In genomic region chr2:235702186-235702585, GRCh38 we compare ENCODE assay signal across 28 cellular contexts.
A peak's percentile ranks its signal among the peaks of the same experiment; 100 is the strongest.
DNase-seq lines count a peak whose midpoint lies in the region; ATAC-seq and TF ChIP-seq lines count a peak whose summit lies in the region.
"Had no signal": no experiment of that assay in that cellular context is flagged by ENCODE, and none has a peak within 500 bp of the region (broad histone marks: within the 10 kb centered on the region; RNA-seq: fewer than 3 reads in every experiment).

No MANE protein-coding gene starts in this region.

- no peak for TF ChIP-seq POLR2A in HCT116 (IDR thresholded peaks at IDR 0.05; ENCODE audit: borderline replicate concordance, extremely low read depth, insufficient read depth, insufficient read length)

- peaks cover 18% of the 10 kb centered on the region for H3K4me1 Mint-ChIP-seq in nephron progenitor cell
- H3K4me1 Mint-ChIP-seq: activated naive CD4-positive, alpha-beta T cell treated with anti-CD3 and anti-CD28 coated beads, Interleukin-2, amount 50 U/mL, for 24 hours; activated T-helper 17 cell treated with anti-CD3 and anti-CD28 coated beads, Interleukin-2, amount 50 U/mL, for 72 hours; IgD-negative memory B cell had no signal

- POLR2A ChIA-PET in HCT116 (lab: Charles Lee): no interaction called here

- H3K4me3 Mint-ChIP-seq in nephron progenitor cell: no peak overlapping the region
- H3K4me3 Mint-ChIP-seq: activated CD4-positive, alpha-beta memory T cell treated with anti-CD3 and anti-CD28 coated beads for 36 hours; activated naive CD4-positive, alpha-beta T cell treated with anti-CD3 and anti-CD28 coated beads, Interleukin-2, amount 50 U/mL, for 24 hours; activated T-helper 17 cell treated with anti-CD3 and anti-CD28 coated beads, Interleukin-2, amount 50 U/mL, for 72 hours; CD4-positive, CD25-positive, alpha-beta regulatory T cell; effector memory CD8-positive, alpha-beta T cell; GM23338; IgD-negative memory B cell had no signal

- ATAC-seq in HCT116: no peak
- ATAC-seq in GM18858 (IDR thresholded peaks at IDR 0.05; ENCODE audit: unreplicated experiment): no peak
- ATAC-seq in HG03571 (IDR thresholded peaks at IDR 0.05; ENCODE audit: unreplicated experiment): no peak
- ATAC-seq in GM21737 (IDR thresholded peaks at IDR 0.05; ENCODE audit: unreplicated experiment): no peak
- ATAC-seq: activated T-helper 17 cell treated with anti-CD3 and anti-CD28 coated beads, Interleukin-2, amount 50 U/mL, for 72 hours; effector memory CD8-positive, alpha-beta T cell had no signal

- intact Hi-C loops in HCT116 (cut with micrococcal nuclease): no loop called here

- H3K9ac ChIP-seq in HCT116 (ENCODE audit: low read length): peak overlapping the region; percentile 61
- peak overlapping the region; percentile 25 for H3K9ac ChIP-seq in adipocyte (ENCODE audit: low read length)
- no peak overlapping the region for H3K9ac ChIP-seq in stomach smooth muscle (ENCODE audit: low read length in 2 of 2)

- 0 out of 2 replicates have a peak, but pooled peaks cover 2% of the 10 kb centered on the region for H4K20me1 ChIP-seq in HCT116 (ENCODE audit: insufficient read depth)

- no peaks in the 10 kb centered on the region for H3K9me3 ChIP-seq in HCT116 (ENCODE audit: control insufficient read depth in 1 of 2, insufficient read depth in 1 of 2, low read depth in 1 of 2, low read length in 2 of 2)
- H3K9me3 ChIP-seq in adipocyte (ENCODE audit: control insufficient read depth, low read length): no peaks in the 10 kb centered on the region
- H3K9me3 ChIP-seq in stomach smooth muscle (ENCODE audit: control insufficient read depth in 2 of 2, low read length in 2 of 2): no peaks in the 10 kb centered on the region
- H3K9me3 ChIP-seq: spleen had no signal

- peaks cover 5% of the 10 kb centered on the region for H3K27me3 Mint-ChIP-seq in nephron progenitor cell (ENCODE audit: low read depth, poor library complexity)
- H3K27me3 Mint-ChIP-seq: CD4-positive, CD25-positive, alpha-beta regulatory T cell; effector memory CD8-positive, alpha-beta T cell; IgD-negative memory B cell had no signal

- no peak overlapping the region for H2AFZ ChIP-seq in HCT116 (ENCODE audit: low read depth, low read length, poor library complexity, severe bottlenecking)
- H2AFZ ChIP-seq: GM23338 had no signal

- peaks cover 14% of the 10 kb centered on the region for H3K9me3 Mint-ChIP-seq in nephron progenitor cell
- H3K9me3 Mint-ChIP-seq: activated CD4-positive, alpha-beta memory T cell treated with anti-CD3 and anti-CD28 coated beads for 36 hours; activated naive CD4-positive, alpha-beta T cell treated with anti-CD3 and anti-CD28 coated beads, Interleukin-2, amount 50 U/mL, for 24 hours; activated T-helper 17 cell treated with anti-CD3 and anti-CD28 coated beads, Interleukin-2, amount 50 U/mL, for 72 hours; CD4-positive, CD25-positive, alpha-beta regulatory T cell; effector memory CD8-positive, alpha-beta T cell had no signal

- no peaks in the 10 kb centered on the region for H3K9me2 ChIP-seq in HCT116 (ENCODE audit: insufficient read depth)

- no peak for DNase-seq in HCT116 (ENCODE audit: low read depth, low spot score)
- no peak for DNase-seq in adipocyte (ENCODE audit: low read depth)
- no peak for DNase-seq in nephron progenitor cell
- no peak for DNase-seq in NCI-H1694 (lab: John Stamatoyannopoulos, UW)
- DNase-seq: activated CD4-positive, alpha-beta memory T cell treated with anti-CD3 and anti-CD28 coated beads for 36 hours; activated CD4-positive, CD25-positive, alpha-beta regulatory T cell treated with anti-CD3 and anti-CD28 coated beads, Interleukin-2, amount 50 U/mL, for 72 hours; activated CD8-positive, alpha-beta memory T cell treated with anti-CD3 and anti-CD28 coated beads, Interleukin-2, amount 50 U/mL, for 48 hours; anterior cingulate cortex; CD4-positive, CD25-positive, alpha-beta regulatory T cell; effector memory CD8-positive, alpha-beta T cell; foreskin keratinocyte; left cardiac atrium; NCI-H1092 treated with DMSO at 0.1 percent for 48 hours; NCI-H2029 treated with DMSO at 0.1 percent for 48 hours; retina; spleen; stimulated activated CD4-positive, alpha-beta T cell treated with anti-CD3 and anti-CD28 coated beads, Interleukin-2, amount 100 ng/mL, for 48 hours had no signal

- RAD21 ChIA-PET in HCT116 (lab: Charles Lee; ENCODE audit: low non-redundant PET in 1 of 2, low total read pairs in 2 of 2, uncharacterized antibody in 2 of 2, unreplicated experiment in 2 of 2): no interaction called here

- H3K4me1 ChIP-seq in HCT116 (ENCODE audit: control insufficient read depth in 1 of 2, insufficient read depth in 2 of 2, low read length in 2 of 2): peaks cover 33 to 63% of the 10 kb centered on the region in 2 experiments
- H3K4me1 ChIP-seq in adipocyte (ENCODE audit: control insufficient read depth, insufficient read depth, low read length): peaks cover 14% of the 10 kb centered on the region
- peaks cover 31% of the 10 kb centered on the region for H3K4me1 ChIP-seq in stomach smooth muscle (ENCODE audit: control insufficient read depth, insufficient read depth, low read length)
- H3K4me1 ChIP-seq: foreskin keratinocyte had no signal

- peaks cover 87% of the 10 kb centered on the region for H3K79me2 ChIP-seq in HCT116 (ENCODE audit: insufficient read depth, low read length)

- H3K27me3 ChIP-seq in HCT116 (ENCODE audit: insufficient read depth, low read length) (no peaks in the 10 kb centered on the region), adipocyte (replicated peaks; ENCODE audit: control insufficient read depth, insufficient read depth, low read length) (no peaks in the 10 kb centered on the region), stomach smooth muscle (ENCODE audit: control insufficient read depth in 1 of 2, insufficient read depth in 2 of 2, low read length in 2 of 2) (no peaks in the 10 kb centered on the region)
- H3K27me3 ChIP-seq: cardiac muscle cell, foreskin keratinocyte had no signal

- H3K27ac Mint-ChIP-seq in nephron progenitor cell: peak overlapping the region; percentile 9
- H3K27ac Mint-ChIP-seq: activated CD4-positive, alpha-beta memory T cell treated with anti-CD3 and anti-CD28 coated beads for 36 hours; activated naive CD4-positive, alpha-beta T cell treated with anti-CD3 and anti-CD28 coated beads, Interleukin-2, amount 50 U/mL, for 24 hours; activated T-helper 17 cell treated with anti-CD3 and anti-CD28 coated beads, Interleukin-2, amount 50 U/mL, for 72 hours; CD4-positive, CD25-positive, alpha-beta regulatory T cell; GM23338; IgD-negative memory B cell had no signal

- no peak overlapping the region for H3K4me3 ChIP-seq in HCT116 (replicated peaks in 1 of 2; ENCODE audit: low read depth in 1 of 2, low read length in 2 of 2)
- H3K4me3 ChIP-seq in adipocyte (ENCODE audit: low read length): no peak overlapping the region
- H3K4me3 ChIP-seq in stomach smooth muscle (ENCODE audit: low read length in 2 of 2): no peak overlapping the region
- H3K4me3 ChIP-seq: cardiac muscle cell, coronary artery, GM23338, SK-N-MC, spleen had no signal

- peak overlapping the region; percentile 60 for H3K4me2 ChIP-seq in HCT116 (ENCODE audit: low read length)

- H3K36me3 Mint-ChIP-seq in nephron progenitor cell (ENCODE audit: low read depth): peaks cover 13% of the 10 kb centered on the region
- H3K36me3 Mint-ChIP-seq: activated CD4-positive, alpha-beta memory T cell treated with anti-CD3 and anti-CD28 coated beads for 36 hours; activated naive CD4-positive, alpha-beta T cell treated with anti-CD3 and anti-CD28 coated beads, Interleukin-2, amount 50 U/mL, for 24 hours; CD4-positive, CD25-positive, alpha-beta regulatory T cell; IgD-negative memory B cell had no signal

- H3K36me3 ChIP-seq in HCT116 (ENCODE audit: control insufficient read depth in 1 of 2, insufficient read depth in 2 of 2, low read length in 2 of 2): no peaks in the 10 kb centered on the region
- H3K36me3 ChIP-seq in adipocyte (ENCODE audit: control insufficient read depth, insufficient read depth, low read length, severe bottlenecking): no peaks in the 10 kb centered on the region
- no peaks in the 10 kb centered on the region for H3K36me3 ChIP-seq in stomach smooth muscle (ENCODE audit: control insufficient read depth in 2 of 2, insufficient read depth in 2 of 2, low read length in 2 of 2)
- H3K36me3 ChIP-seq: cardiac muscle cell, spleen had no signal

- H3K27ac ChIP-seq in HCT116 (ENCODE audit: low read depth, low read length): peak overlapping the region; percentile 82
- H3K27ac ChIP-seq in stomach smooth muscle (ENCODE audit: low read length): peak overlapping the region; percentile 11
- H3K27ac ChIP-seq: cardiac muscle cell, foreskin keratinocyte, SK-N-MC, spleen had no signal

- no TSS peak for BruUV-seq in HCT116 (replicated peaks; lab: Mats Ljungman, UMichigan)

- TF ChIP-seq RAD21 in HCT116 (IDR thresholded peaks at IDR 0.05; ENCODE audit: low read depth): no peak

- CTCF ChIA-PET in HCT116 (lab: Charles Lee): no interaction called here

- TF ChIP-seq CTCF in HCT116 (IDR thresholded peaks at IDR 0.05 in 2 of 3, conservative IDR thresholded peaks at IDR 0.05 in 1 of 3; ENCODE audit: borderline replicate concordance in 1 of 3, insufficient read depth in 1 of 3, low read depth in 2 of 3, low read length in 2 of 3) (no peak), nephron progenitor cell (IDR thresholded peaks at IDR 0.05) (no peak)

TF ChIP-seq in HCT116, 20 proteins besides CTCF, POLR2A, EP300 and RAD21 (continues in another document):
- TF ChIP-seq POLR2AphosphoS5 (IDR thresholded peaks at IDR 0.05; ENCODE audit: low read depth, low read length) (no peak), FOSL1 (IDR thresholded peaks at IDR 0.05; ENCODE audit: low read depth) (no peak), YY1 (IDR thresholded peaks at IDR 0.05; ENCODE audit: extremely low read depth, insufficient replicate concordance, low read depth, low read length) (no peak), EZH2phosphoT487 (IDR thresholded peaks at IDR 0.05; ENCODE audit: borderline replicate concordance) (no peak), JUND (IDR thresholded peaks at IDR 0.05) (no peak)

Comparison
In these comparisons a context has a peak if more than half of its experiments do, and no peak if none do; other contexts are left out.
1. H3K9ac ChIP-seq: peak in HCT116 (single experiment) and adipocyte (single experiment); none in stomach smooth muscle (0 of 2).